ENCODE assay signal across 19 cellular contexts in genomic region chr20:47878601-47879004, GRCh38.
A peak's percentile ranks its signal among the peaks of the same experiment; 100 is the strongest.
DNase-seq lines count a peak whose midpoint lies in the region; ATAC-seq and TF ChIP-seq lines count a peak whose summit lies in the region.
"Had no signal": no experiment of that assay in that cellular context is flagged by ENCODE, and none has a peak within 500 bp of the region (broad histone marks: within the 10 kb centered on the region; RNA-seq: fewer than 3 reads in every experiment).

No MANE protein-coding gene starts in this region.

- H3K4me3 ChIP-seq in heart left ventricle (no peak overlapping the region), PC-3 (ENCODE audit: low read length) (no peak overlapping the region), endodermal cell (ENCODE audit: low read length) (no peak overlapping the region), osteoblast (ENCODE audit: insufficient read depth, low read length) (no peak overlapping the region)
- H3K4me3 ChIP-seq: lung, ovary had no signal

- H3K9me3 Mint-ChIP-seq in endodermal cell = no peaks in the 10 kb centered on the region
- H3K9me3 Mint-ChIP-seq: CD4-positive, CD25-positive, alpha-beta regulatory T cell had no signal

- TF ChIP-seq POLR2A in heart left ventricle (IDR thresholded peaks at IDR 0.05) = no peak

- no peaks in the 10 kb centered on the region for H3K9me3 ChIP-seq in heart left ventricle
- no peaks in the 10 kb centered on the region for H3K9me3 ChIP-seq in PC-3 (ENCODE audit: low read length)
- H3K9me3 ChIP-seq in endodermal cell (ENCODE audit: control insufficient read depth, low read length) = no peaks in the 10 kb centered on the region
- H3K9me3 ChIP-seq in osteoblast (ENCODE audit: low read depth, low read length) = no peaks in the 10 kb centered on the region
- H3K9me3 ChIP-seq: ovary had no signal

- H3K4me1 ChIP-seq in heart left ventricle = peaks cover 0 to 4% (median 0%) of the 10 kb centered on the region in 12 donors
- H3K4me1 ChIP-seq in PC-3 (ENCODE audit: insufficient read depth, low read length) = peaks cover 9% of the 10 kb centered on the region
- H3K4me1 ChIP-seq in endodermal cell (ENCODE audit: control insufficient read depth, insufficient read depth, low read length) = peaks cover 7% of the 10 kb centered on the region
- no peaks in the 10 kb centered on the region for H3K4me1 ChIP-seq in osteoblast (ENCODE audit: insufficient read depth, low read length)

- H3K9me2 ChIP-seq in PC-3 (replicated peaks; ENCODE audit: low read length) = no peaks in the 10 kb centered on the region

- H2AFZ ChIP-seq in PC-3 (ENCODE audit: low read length) (peak overlapping the region; percentile 65), osteoblast (ENCODE audit: low read length) (no peak overlapping the region)

- CTCF ChIA-PET in PC-3 (lab: Charles Lee) = no interaction called here

- intact Hi-C loops in heart left ventricle (cut with DNase I) (no loop called here), cardiac septum (cut with DNase I) (no loop called here), PC-3 (cut with micrococcal nuclease) (no loop called here), left colon (cut with DNase I, micrococcal nuclease) (no loop called here)

- no peaks in the 10 kb centered on the region for H3F3A ChIP-seq in PC-3 (ENCODE audit: low read length, unreplicated experiment)

- H3K27ac Mint-ChIP-seq in endodermal cell = peak overlapping the region; percentile 32
- H3K27ac Mint-ChIP-seq: activated CD4-positive, alpha-beta T cell treated with anti-CD3 and anti-CD28 coated beads for 36 hours had no signal

- H3K27me3 ChIP-seq in heart left ventricle = no peaks in the 10 kb centered on the region
- no peaks in the 10 kb centered on the region for H3K27me3 ChIP-seq in PC-3 (ENCODE audit: low read length)
- no peaks in the 10 kb centered on the region for H3K27me3 ChIP-seq in endodermal cell (ENCODE audit: control insufficient read depth, insufficient read depth, low read length, poor library complexity, severe bottlenecking)
- H3K27me3 ChIP-seq in osteoblast (ENCODE audit: insufficient read depth, low read length) = peaks cover 13% of the 10 kb centered on the region
- H3K27me3 ChIP-seq: ovary had no signal

- no peaks in the 10 kb centered on the region for H3K36me3 ChIP-seq in heart left ventricle
- H3K36me3 ChIP-seq in PC-3 (ENCODE audit: low read depth, low read length) = no peaks in the 10 kb centered on the region
- no peaks in the 10 kb centered on the region for H3K36me3 ChIP-seq in endodermal cell (ENCODE audit: control insufficient read depth, insufficient read depth, low read length)
- H3K36me3 ChIP-seq in osteoblast (ENCODE audit: insufficient read depth, low read length) = no peaks in the 10 kb centered on the region
- H3K36me3 ChIP-seq: ovary had no signal

- POLR2A ChIA-PET in PC-3 (lab: Charles Lee; ENCODE audit: unreplicated experiment) = no interaction called here

- no peak overlapping the region for H3K27ac ChIP-seq in heart left ventricle
- peak overlapping the region; percentile 45 for H3K27ac ChIP-seq in PC-3 (ENCODE audit: low read length)
- H3K27ac ChIP-seq in endodermal cell (ENCODE audit: low read depth, low read length) = no peak overlapping the region
- no peak overlapping the region for H3K27ac ChIP-seq in osteoblast (ENCODE audit: low read depth, low read length)
- H3K27ac ChIP-seq: ovary had no signal

- TF ChIP-seq CTCF in heart left ventricle (IDR thresholded peaks at IDR 0.05) (no peak), PC-3 (conservative IDR thresholded peaks at IDR 0.05; ENCODE audit: low read depth, low read length) (no peak), endodermal cell (conservative IDR thresholded peaks at IDR 0.05) (no peak), osteoblast (IDR thresholded peaks at IDR 0.05; ENCODE audit: extremely low read depth, low read depth, low read length) (no peak)

- H4K20me1 ChIP-seq in PC-3 (ENCODE audit: low read length) = no peaks in the 10 kb centered on the region
- no peaks in the 10 kb centered on the region for H4K20me1 ChIP-seq in osteoblast (ENCODE audit: insufficient read depth, low read length)

- peak in 3 of 4 donors; percentile 56 to 72 (median 59) for ATAC-seq in heart left ventricle
- peak; percentile 73 for ATAC-seq in PC-3
- no peak for ATAC-seq in left colon
- no peak for ATAC-seq in HG02623 (IDR thresholded peaks at IDR 0.05; ENCODE audit: unreplicated experiment)
- ATAC-seq: activated CD4-positive, alpha-beta T cell treated with anti-CD3 and anti-CD28 coated beads for 36 hours had no signal

- H3K9ac ChIP-seq in PC-3 (ENCODE audit: low read length) (no peak overlapping the region), endodermal cell (ENCODE audit: extremely low read depth, low read length, poor library complexity, severe bottlenecking) (no peak overlapping the region)

- no peaks in the 10 kb centered on the region for H3K79me2 ChIP-seq in PC-3 (ENCODE audit: low read length)
- no peaks in the 10 kb centered on the region for H3K79me2 ChIP-seq in osteoblast (ENCODE audit: insufficient read depth, low read length)

- no peak overlapping the region for H3K4me3 Mint-ChIP-seq in endodermal cell
- H3K4me3 Mint-ChIP-seq: activated CD4-positive, alpha-beta T cell treated with anti-CD3 and anti-CD28 coated beads for 36 hours; CD4-positive, CD25-positive, alpha-beta regulatory T cell had no signal

- H3K36me3 Mint-ChIP-seq in endodermal cell (ENCODE audit: low read depth) = no peaks in the 10 kb centered on the region
- H3K36me3 Mint-ChIP-seq: CD4-positive, CD25-positive, alpha-beta regulatory T cell had no signal

- BruUV-seq in PC-3 (replicated peaks; lab: Mats Ljungman, UMichigan) = no TSS peak

- DNase-seq in heart left ventricle = no peak
- no peak for DNase-seq in cardiac septum (ENCODE audit: low spot score)
- DNase-seq in PC-3 = peak; percentile 59
- DNase-seq in endodermal cell = no peak
- DNase-seq in osteoblast (ENCODE audit: insufficient read length, low spot score, missing footprints) = peak; percentile 62
- no peak for DNase-seq in inferior parietal cortex (ENCODE audit: extremely low spot score)
- no peak for DNase-seq in left colon
- DNase-seq: activated CD4-positive, alpha-beta T cell treated with anti-CD3 and anti-CD28 coated beads for 36 hours; activated naive CD4-positive, alpha-beta T cell treated with anti-CD3 and anti-CD28 coated beads, Interleukin-2, amount 50 U/mL, for 16 hours; activated T-cell treated with anti-CD3 and anti-CD28 coated beads, Interleukin-2, amount 50 U/mL, for 48 hours; CD4-positive, CD25-positive, alpha-beta regulatory T cell; Karpas-422; NCI-H1092; NCI-H526; ovary; right cardiac atrium; Right ventricle myocardium superior had no signal

- peaks cover 20% of the 10 kb centered on the region for H3K4me1 Mint-ChIP-seq in endodermal cell
- H3K4me1 Mint-ChIP-seq: activated CD4-positive, alpha-beta T cell treated with anti-CD3 and anti-CD28 coated beads for 36 hours; CD4-positive, CD25-positive, alpha-beta regulatory T cell had no signal

- H3K4me2 ChIP-seq in PC-3 (ENCODE audit: low read length) (0 out of 2 replicates have a peak overlapping the region, but pooled peaks have one; percentile 12), osteoblast (ENCODE audit: insufficient read depth, low read length) (no peak overlapping the region)

- 30 to 45% (median 35%) methylated on average over 5 to 6 of the region's 6 CpGs for WGBS in heart left ventricle, 4 donors
- 96 to 100% methylated on average over 3 to 6 of the region's 6 CpGs for WGBS in endodermal cell (ENCODE audit: insufficient coverage in 1 of 2, insufficient read length in 1 of 2), 2 experiments

- H3K27me3 Mint-ChIP-seq in endodermal cell (ENCODE audit: insufficient read depth) = no peaks in the 10 kb centered on the region

Comparison
In these comparisons a context has a peak if more than half of its experiments do, and no peak if none do; other contexts are left out.
1. ATAC-seq: peak in heart left ventricle (3 of 4) and PC-3 (single experiment); none in left colon (single experiment) and HG02623 (single experiment).
2. DNase-seq: peak in PC-3 (single experiment) and osteoblast (single experiment); none in heart left ventricle (0 of 5), cardiac septum (single experiment), endodermal cell (single experiment), inferior parietal cortex (single experiment) and left colon (0 of 2).